Comparison of ENCODE assay signal across 1 cellular context in genomic region chr13:40386586-40386985, GRCh38.
TF ChIP-seq lines count a peak whose summit lies in the region.

No MANE protein-coding gene starts in this region.

TF ChIP-seq in HepG2, 621 proteins besides CTCF, POLR2A, EP300 and RAD21 (continued from another document):
- TF ChIP-seq ZSCAN9 (CRISPR knock-in tag; IDR thresholded peaks at IDR 0.05; ENCODE audit: borderline replicate concordance): no peak
- no peak for TF ChIP-seq ZNF256 (CRISPR knock-in tag; conservative IDR thresholded peaks at IDR 0.05)
- no peak for TF ChIP-seq SMC3 (IDR thresholded peaks at IDR 0.05; ENCODE audit: low read length)
